Comparison of ENCODE assay signal across 8 cellular contexts in genomic region chr6:33271608-33272357, GRCh38. TPM values are rescaled to one million over a fixed set of nuclear protein-coding genes. Genes with fewer than 3 reads are reported as not detected.
DNase-seq lines count a peak whose midpoint lies in the region; ATAC-seq and TF ChIP-seq lines count a peak whose summit lies in the region.

TSS of gene RPS18 (plus strand) at chr6:33272075. CDS start at chr6:33272120, 45 bp downstream.
TSS of gene VPS52 (minus strand) at chr6:33271876. CDS start at chr6:33271675, 201 bp downstream.

- no peaks in the 10 kb centered on the region for H3K27me3 ChIP-seq in right atrium auricular region
- H3K27me3 ChIP-seq in uterus, result no peaks in the 10 kb centered on the region

- DNase-seq in NCI-H187 (lab: John Stamatoyannopoulos, UW) (peak; percentile 92 to 97), T-helper 2 cell (peak; percentile 69 to 99 (median 89)), right atrium auricular region (ENCODE audit: low spot score) (peak; percentile 99), pulmonary artery endothelial cell (ENCODE audit: low read depth, low spot score) (peak; percentile 99), uterus (peak; percentile 91 to 98)

- H3K9me3 ChIP-seq in right atrium auricular region (no peaks in the 10 kb centered on the region), uterus (no peaks in the 10 kb centered on the region)

- H3K4me1 ChIP-seq in right atrium auricular region, result peaks cover 0 to 49% of the 10 kb centered on the region in 2 donors
- peaks cover 5 to 7% of the 10 kb centered on the region in 2 donors for H3K4me1 ChIP-seq in uterus

- peak; percentile 94 to 97 for TF ChIP-seq POLR2A in uterus (IDR thresholded peaks at IDR 0.05)

- ATAC-seq in GM18498 (IDR thresholded peaks at IDR 0.05; ENCODE audit: unreplicated experiment) (peak; percentile 83), HG02938 (IDR thresholded peaks at IDR 0.05; ENCODE audit: unreplicated experiment) (peak; percentile 73)

- intact Hi-C loops in uterus (cut with DNase I; ENCODE audit: low total_unique reads), result no loop called here

- H3K27ac ChIP-seq in angular gyrus (ENCODE audit: low read depth, low read length) (peak within 1 kb of the TSS; percentile 94), right atrium auricular region (peak within 1 kb of the TSS; percentile 86 to 87), uterus (peak within 1 kb of the TSS; percentile 87 to 94)

- TF ChIP-seq CTCF in right atrium auricular region (IDR thresholded peaks at IDR 0.05) (no peak), uterus (IDR thresholded peaks at IDR 0.05) (peak in 1 of 4 experiments; percentile 7)

- peaks cover 57% of the 10 kb centered on the region for H3K36me3 ChIP-seq in right atrium auricular region
- no peaks in the 10 kb centered on the region for H3K36me3 ChIP-seq in uterus

- H3K4me3 ChIP-seq in right atrium auricular region, result peak within 1 kb of the TSS; percentile 66 to 74
- peak within 1 kb of the TSS; percentile 54 to 72 for H3K4me3 ChIP-seq in uterus

RNA-seq across cellular contexts. Expression of gene RPS18, which starts in this region (rescaled TPM):
- total RNA-seq in right atrium auricular region, result 1,000 to 10,000 TPM; 1,188 to 1,719 TPM
- total RNA-seq in pulmonary artery endothelial cell, result 2,993 and 4,478 TPM in 2 replicates
- total RNA-seq in uterus, result 1,000 to 10,000 TPM; 2,386 to 5,510 (median 4,061) TPM

RNA-seq across cellular contexts. Expression of gene VPS52, which starts in this region (rescaled TPM):
- total RNA-seq in right atrium auricular region, result 10 to 100 TPM; 19.0 to 31.7 TPM
- 32.1 and 33.0 TPM in 2 replicates for total RNA-seq in pulmonary artery endothelial cell
- total RNA-seq in uterus, result 10 to 100 TPM; 12.8 to 58.4 (median 37.5) TPM

Comparison
In these comparisons a context has a peak if more than half of its experiments do, and no peak if none do; other contexts are left out.
1. Peak in every context shown above with its lines: DNase-seq, ATAC-seq, H3K4me3 ChIP-seq and H3K27ac ChIP-seq.